In the genomic region with DNA sequence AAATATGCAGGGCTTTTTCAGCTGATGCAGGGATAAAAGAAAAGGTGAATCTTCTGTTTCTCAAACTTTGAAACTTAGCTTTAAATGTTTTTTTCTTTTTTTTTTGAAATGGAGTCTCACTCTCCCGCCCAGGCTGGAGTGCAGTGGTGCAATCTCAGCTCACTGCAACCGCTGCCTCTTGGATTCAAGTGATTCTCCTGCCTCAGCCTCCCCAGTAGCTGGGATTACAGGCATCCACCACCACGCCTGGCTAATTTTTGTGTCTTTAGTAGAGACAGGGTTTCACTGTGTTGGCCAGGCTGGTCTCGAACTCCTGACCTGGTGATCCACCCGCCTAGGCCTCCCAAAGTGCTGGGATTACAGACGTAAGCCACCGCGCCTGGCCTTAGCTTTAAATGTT, we compare ENCODE assay signal across 8 cellular contexts. TPM values are rescaled to one million over a fixed set of nuclear protein-coding genes. Genes with fewer than 3 reads are reported as not detected.
A peak's percentile ranks its signal among the peaks of the same experiment; 100 is the strongest.
DNase-seq lines count a peak whose midpoint lies in the region; ATAC-seq and TF ChIP-seq lines count a peak whose summit lies in the region.
"Not testable (repeated sequence)": the region's sequence is repeated elsewhere in the genome, so short reads cannot be mapped to it uniquely, and the experiment has no call there.

No MANE protein-coding gene starts in this region.

- H3K4me2 ChIP-seq in GM23338 (peak overlapping the region; percentile 99), PC-3 (ENCODE audit: low read length) (peak overlapping the region; percentile 97; the same call in 1 of the 2 replicates)

- H2AFZ ChIP-seq in GM23338; PC-3 (ENCODE audit: low read length): not testable (repeated sequence)

- BruUV-seq in PC-3 (replicated peaks; lab: Mats Ljungman, UMichigan) = not testable (repeated sequence)

- CTCF ChIA-PET in PC-3 (lab: Charles Lee); naive thymus-derived CD4-positive, alpha-beta T cell (lab: Charles Lee): not testable (repeated sequence)
- CTCF ChIA-PET in activated CD8-positive, alpha-beta T cell treated with anti-CD3 and anti-CD28 coated beads for 36 hours (lab: Charles Lee) = interaction anchor here (1.0 to 3.4 kb wide), 3 partner anchors 18 to 213 kb away, joined by 5 to 12 read pairs (median 12); no protein-coding TSS in a partner anchor

- not testable (repeated sequence) for TF ChIP-seq CTCF in GM23338 (conservative IDR thresholded peaks at IDR 0.05; ENCODE audit: low read depth in 2 of 2); PC-3 (conservative IDR thresholded peaks at IDR 0.05; ENCODE audit: low read depth, low read length); activated CD8-positive, alpha-beta T cell treated with anti-CD3 and anti-CD28 coated beads for 36 hours (IDR thresholded peaks at IDR 0.05); endothelial cell (IDR thresholded peaks at IDR 0.05; ENCODE audit: unreplicated experiment)

- H3F3A ChIP-seq in GM23338 (replicated peaks; ENCODE audit: low read depth); PC-3 (ENCODE audit: low read length, unreplicated experiment): not testable (repeated sequence)

- H4K20me1 ChIP-seq in GM23338 (replicated peaks; ENCODE audit: insufficient read depth) (peaks cover 63% of the 10 kb centered on the region), PC-3 (ENCODE audit: low read length) (peaks cover 31% of the 10 kb centered on the region)

- H3K4me3 ChIP-seq in CD4-positive, CD25-positive, alpha-beta regulatory T cell (ENCODE audit: low read depth, low read length) = peak overlapping the region; percentile 90
- H3K4me3 ChIP-seq in GM23338 = peak overlapping the region; percentile 99
- H3K4me3 ChIP-seq in PC-3 (ENCODE audit: low read length) = not testable (repeated sequence)
- peak overlapping the region; percentile 98 for H3K4me3 ChIP-seq in naive thymus-derived CD4-positive, alpha-beta T cell (ENCODE audit: low read length)

- H3K27me3 ChIP-seq in CD4-positive, CD25-positive, alpha-beta regulatory T cell (ENCODE audit: control insufficient read depth, insufficient read depth, low read length); GM23338 (ENCODE audit: insufficient read depth); PC-3 (ENCODE audit: low read length); naive thymus-derived CD4-positive, alpha-beta T cell (ENCODE audit: control insufficient read depth in 2 of 2, insufficient read depth in 2 of 2, low read length in 2 of 2): not testable (repeated sequence)

- ATAC-seq in CD4-positive, CD25-positive, alpha-beta regulatory T cell (ENCODE audit: low read depth in 2 of 2); GM23338; PC-3; activated CD8-positive, alpha-beta T cell treated with anti-CD3 and anti-CD28 coated beads for 36 hours; naive thymus-derived CD4-positive, alpha-beta T cell: not testable (repeated sequence)

- not testable (repeated sequence) for H3K9me3 Mint-ChIP-seq in CD4-positive, CD25-positive, alpha-beta regulatory T cell; GM23338; activated CD8-positive, alpha-beta T cell treated with anti-CD3 and anti-CD28 coated beads for 36 hours; activated naive CD8-positive, alpha-beta T cell treated with anti-CD3 and anti-CD28 coated beads for 36 hours; endothelial cell (ENCODE audit: unreplicated experiment); naive thymus-derived CD4-positive, alpha-beta T cell; stimulated activated naive CD8-positive, alpha-beta T cell treated with anti-CD3 and anti-CD28 coated beads, Interleukin-15, Interleukin-2, amounts not matched to agents 100 ng/mL and 50 ng/mL, for 24 hours

- H3K36me3 Mint-ChIP-seq in CD4-positive, CD25-positive, alpha-beta regulatory T cell; GM23338 (ENCODE audit: low read depth); endothelial cell (ENCODE audit: low read depth, unreplicated experiment): not testable (repeated sequence)
- H3K36me3 Mint-ChIP-seq in activated CD8-positive, alpha-beta T cell treated with anti-CD3 and anti-CD28 coated beads for 36 hours (ENCODE audit: low read depth) = peaks cover 48% of the 10 kb centered on the region
- H3K36me3 Mint-ChIP-seq in activated naive CD8-positive, alpha-beta T cell treated with anti-CD3 and anti-CD28 coated beads for 36 hours = peaks cover 46% of the 10 kb centered on the region
- H3K36me3 Mint-ChIP-seq in naive thymus-derived CD4-positive, alpha-beta T cell = peaks cover 0 to 21% (median 0%) of the 10 kb centered on the region in 5 donors
- peaks cover 35% of the 10 kb centered on the region for H3K36me3 Mint-ChIP-seq in stimulated activated naive CD8-positive, alpha-beta T cell treated with anti-CD3 and anti-CD28 coated beads, Interleukin-15, Interleukin-2, amounts not matched to agents 100 ng/mL and 50 ng/mL, for 24 hours (ENCODE audit: low read depth)

- peak overlapping the region; percentile 49 to 93 (median 85) for H3K27ac Mint-ChIP-seq in CD4-positive, CD25-positive, alpha-beta regulatory T cell
- not testable (repeated sequence) for H3K27ac Mint-ChIP-seq in GM23338; endothelial cell (ENCODE audit: unreplicated experiment)
- H3K27ac Mint-ChIP-seq in activated CD8-positive, alpha-beta T cell treated with anti-CD3 and anti-CD28 coated beads for 36 hours = peak overlapping the region; percentile 96
- peak overlapping the region; percentile 97 for H3K27ac Mint-ChIP-seq in activated naive CD8-positive, alpha-beta T cell treated with anti-CD3 and anti-CD28 coated beads for 36 hours
- H3K27ac Mint-ChIP-seq in naive thymus-derived CD4-positive, alpha-beta T cell = peak overlapping the region; percentile 68 to 95 (median 89)
- H3K27ac Mint-ChIP-seq in stimulated activated naive CD8-positive, alpha-beta T cell treated with anti-CD3 and anti-CD28 coated beads, Interleukin-15, Interleukin-2, amounts not matched to agents 100 ng/mL and 50 ng/mL, for 24 hours = peak overlapping the region; percentile 83

- H3K9me2 ChIP-seq in GM23338 (ENCODE audit: insufficient read depth); PC-3 (replicated peaks; ENCODE audit: low read length): not testable (repeated sequence)

- H3K36me3 ChIP-seq in CD4-positive, CD25-positive, alpha-beta regulatory T cell (ENCODE audit: control insufficient read depth, insufficient read depth, low read length); GM23338 (ENCODE audit: insufficient read depth); PC-3 (ENCODE audit: low read depth, low read length): not testable (repeated sequence)
- H3K36me3 ChIP-seq in naive thymus-derived CD4-positive, alpha-beta T cell (ENCODE audit: control insufficient read depth in 2 of 3, insufficient read depth in 3 of 3, low read length in 3 of 3) = peaks cover 0 to 10% (median 0%) of the 10 kb centered on the region in 3 experiments

- H3K27me3 Mint-ChIP-seq in CD4-positive, CD25-positive, alpha-beta regulatory T cell; activated CD8-positive, alpha-beta T cell treated with anti-CD3 and anti-CD28 coated beads for 36 hours; activated naive CD8-positive, alpha-beta T cell treated with anti-CD3 and anti-CD28 coated beads for 36 hours; endothelial cell (ENCODE audit: unreplicated experiment); naive thymus-derived CD4-positive, alpha-beta T cell; stimulated activated naive CD8-positive, alpha-beta T cell treated with anti-CD3 and anti-CD28 coated beads, Interleukin-15, Interleukin-2, amounts not matched to agents 100 ng/mL and 50 ng/mL, for 24 hours: not testable (repeated sequence)
- H3K27me3 Mint-ChIP-seq in GM23338 (ENCODE audit: insufficient read depth, low read depth, poor library complexity) = peaks cover 14% of the 10 kb centered on the region

- not testable (repeated sequence) for DNase-seq in CD4-positive, CD25-positive, alpha-beta regulatory T cell; GM23338 (ENCODE audit: low spot score); PC-3; activated CD8-positive, alpha-beta T cell treated with anti-CD3 and anti-CD28 coated beads for 36 hours; activated naive CD8-positive, alpha-beta T cell treated with anti-CD3 and anti-CD28 coated beads for 36 hours; endothelial cell (ENCODE audit: low spot score); naive thymus-derived CD4-positive, alpha-beta T cell

- peaks cover 80% of the 10 kb centered on the region for H3K4me1 ChIP-seq in CD4-positive, CD25-positive, alpha-beta regulatory T cell (ENCODE audit: control insufficient read depth, insufficient read depth, low read length, poor library complexity, severe bottlenecking)
- H3K4me1 ChIP-seq in GM23338 (ENCODE audit: insufficient read depth) = peaks cover 64% of the 10 kb centered on the region
- H3K4me1 ChIP-seq in PC-3 (ENCODE audit: insufficient read depth, low read length) = not testable (repeated sequence)
- H3K4me1 ChIP-seq in naive thymus-derived CD4-positive, alpha-beta T cell (ENCODE audit: control insufficient read depth in 2 of 2, insufficient read depth in 2 of 2, low read length in 2 of 2) = peaks cover 46 to 67% of the 10 kb centered on the region in 2 donors

- not testable (repeated sequence) for H3K9me3 ChIP-seq in CD4-positive, CD25-positive, alpha-beta regulatory T cell (ENCODE audit: control insufficient read depth in 2 of 2, low read length in 2 of 2); PC-3 (ENCODE audit: low read length); naive thymus-derived CD4-positive, alpha-beta T cell (ENCODE audit: control insufficient read depth in 2 of 3, low read length in 3 of 3)

- peak overlapping the region; percentile 87 for H3K27ac ChIP-seq in CD4-positive, CD25-positive, alpha-beta regulatory T cell (ENCODE audit: insufficient read depth, low read length, poor library complexity, severe bottlenecking)
- H3K27ac ChIP-seq in GM23338 (ENCODE audit: low read depth); PC-3 (ENCODE audit: low read length): not testable (repeated sequence)
- peak overlapping the region; percentile 86 for H3K27ac ChIP-seq in naive thymus-derived CD4-positive, alpha-beta T cell (ENCODE audit: low read depth, low read length)

- peaks cover 33 to 76% (median 59%) of the 10 kb centered on the region in 4 donors for H3K4me1 Mint-ChIP-seq in CD4-positive, CD25-positive, alpha-beta regulatory T cell
- H3K4me1 Mint-ChIP-seq in GM23338 (peaks cover 62% of the 10 kb centered on the region), endothelial cell (ENCODE audit: unreplicated experiment) (peaks cover 54% of the 10 kb centered on the region)
- peaks cover 54% of the 10 kb centered on the region for H3K4me1 Mint-ChIP-seq in activated CD8-positive, alpha-beta T cell treated with anti-CD3 and anti-CD28 coated beads for 36 hours (ENCODE audit: low read depth)
- peaks cover 52% of the 10 kb centered on the region for H3K4me1 Mint-ChIP-seq in activated naive CD8-positive, alpha-beta T cell treated with anti-CD3 and anti-CD28 coated beads for 36 hours
- H3K4me1 Mint-ChIP-seq in naive thymus-derived CD4-positive, alpha-beta T cell = peaks cover 60 to 66% (median 62%) of the 10 kb centered on the region in 7 donors
- H3K4me1 Mint-ChIP-seq in stimulated activated naive CD8-positive, alpha-beta T cell treated with anti-CD3 and anti-CD28 coated beads, Interleukin-15, Interleukin-2, amounts not matched to agents 100 ng/mL and 50 ng/mL, for 24 hours (ENCODE audit: low read depth) = peaks cover 65% of the 10 kb centered on the region

- peak overlapping the region; percentile 91 to 100 (median 94) for H3K4me3 Mint-ChIP-seq in CD4-positive, CD25-positive, alpha-beta regulatory T cell
- H3K4me3 Mint-ChIP-seq in GM23338 (peak overlapping the region; percentile 87; the same call in 2 of the 3 replicates), endothelial cell (ENCODE audit: unreplicated experiment) (peak overlapping the region; percentile 96)
- peak overlapping the region; percentile 96 for H3K4me3 Mint-ChIP-seq in activated CD8-positive, alpha-beta T cell treated with anti-CD3 and anti-CD28 coated beads for 36 hours
- H3K4me3 Mint-ChIP-seq in activated naive CD8-positive, alpha-beta T cell treated with anti-CD3 and anti-CD28 coated beads for 36 hours = peak overlapping the region; percentile 89
- peak overlapping the region; percentile 73 to 92 (median 87) for H3K4me3 Mint-ChIP-seq in naive thymus-derived CD4-positive, alpha-beta T cell
- H3K4me3 Mint-ChIP-seq in stimulated activated naive CD8-positive, alpha-beta T cell treated with anti-CD3 and anti-CD28 coated beads, Interleukin-15, Interleukin-2, amounts not matched to agents 100 ng/mL and 50 ng/mL, for 24 hours = peak overlapping the region; percentile 88

- intact Hi-C loops in PC-3 (cut with micrococcal nuclease) = loop anchor here (5.0 to 10.0 kb wide), 3 partner anchors 187 to 284 kb away; no protein-coding TSS in a partner anchor
- intact Hi-C loops in activated CD8-positive, alpha-beta T cell treated with anti-CD3 and anti-CD28 coated beads for 36 hours (cut with micrococcal nuclease) = loop anchor here (5.0 kb wide), 3 partner anchors 207 to 662 kb away; partner anchors contain the start of gene XPO1
- intact Hi-C loops in naive thymus-derived CD4-positive, alpha-beta T cell (cut with micrococcal nuclease) = loop anchor here (5.0 to 10.0 kb wide), 12 partner anchors 33 to 1642 kb away; partner anchors contain the start of genes COMMD1 (in 2 of the 2), PAPOLG (in 1 of the 2), PEX13 (in 1 of the 2) and PUS10 (in 1 of the 2)

- H3K79me2 ChIP-seq in GM23338 (replicated peaks; ENCODE audit: insufficient read depth) (peaks cover 76% of the 10 kb centered on the region), PC-3 (ENCODE audit: low read length) (peaks cover 76% of the 10 kb centered on the region)

- not testable (repeated sequence) for H3K9ac ChIP-seq in PC-3 (ENCODE audit: low read length)

- POLR2A ChIA-PET in PC-3 (lab: Charles Lee; ENCODE audit: unreplicated experiment) = not testable (repeated sequence)
- POLR2A ChIA-PET in activated CD8-positive, alpha-beta T cell treated with anti-CD3 and anti-CD28 coated beads for 36 hours (lab: Charles Lee) = interaction anchor here (1.2 to 9.3 kb wide), 3 partner anchors 11 to 108 kb away, joined by 4 to 112 read pairs (median 37); no protein-coding TSS in a partner anchor
- POLR2A ChIA-PET in naive thymus-derived CD4-positive, alpha-beta T cell (lab: Charles Lee) = interaction anchor here (2.1 kb wide), 1 partner anchor 11 kb away, joined by 8 read pairs; no protein-coding TSS in a partner anchor

RNA-seq across cellular contexts. Expression of gene B3GNT2, which starts 2.9 kb away (rescaled TPM):
- 61.5 TPM for total RNA-seq in CD4-positive, CD25-positive, alpha-beta regulatory T cell
- polyA plus RNA-seq in CD4-positive, CD25-positive, alpha-beta regulatory T cell = 10 to 100 TPM; 34.8 to 48.4 (median 39.5) TPM
- total RNA-seq in GM23338 (2014; rRNA removed; shearing (Covaris generic)) = 70.4 and 73.1 TPM in 2 replicates
- 32.3 and 35.5 TPM in 2 replicates for polyA plus RNA-seq in GM23338 (2016; fragmentation: Nextera tagmentation; extraction: Ambion mirVana)
- total RNA-seq in PC-3 (2014; rRNA removed) (14.5 and 18.0 TPM in 2 replicates), endothelial cell (ENCODE audit: unreplicated experiment) (53.1 TPM)
- total RNA-seq in activated CD8-positive, alpha-beta T cell treated with anti-CD3 and anti-CD28 coated beads for 36 hours = 10 to 100 TPM; 44.3 to 45.5 TPM
- 10 to 100 TPM; 67.3 to 68.7 TPM for total RNA-seq in activated naive CD8-positive, alpha-beta T cell treated with anti-CD3 and anti-CD28 coated beads for 36 hours
- total RNA-seq in naive thymus-derived CD4-positive, alpha-beta T cell = 10 to 100 TPM; 16.9 to 37.0 (median 34.7) TPM
- 10 to 100 TPM; 16.3 to 20.3 TPM for polyA plus RNA-seq in naive thymus-derived CD4-positive, alpha-beta T cell
